Comparison of ENCODE assay signal across 20 cellular contexts in the genomic region with DNA sequence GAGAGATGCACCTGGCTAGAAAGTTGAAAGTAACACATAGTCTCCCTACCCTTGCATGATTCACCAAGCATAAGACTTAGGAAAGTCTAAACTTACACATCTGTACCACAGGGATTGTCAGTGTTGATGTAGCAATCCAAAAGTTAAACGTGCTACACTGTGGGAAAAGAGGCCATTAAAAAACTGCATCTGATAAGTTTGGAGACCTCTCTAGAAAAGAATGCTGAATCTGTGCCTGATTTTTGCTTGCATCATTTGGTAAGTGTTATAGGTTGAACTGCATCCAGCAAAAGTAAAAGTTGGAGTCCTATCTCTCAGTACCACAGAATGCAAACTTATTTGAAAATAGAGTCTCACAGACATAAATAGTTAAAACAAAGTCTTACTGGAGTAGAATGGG.
A peak's percentile ranks its signal among the peaks of the same experiment; 100 is the strongest.
DNase-seq lines count a peak whose midpoint lies in the region; ATAC-seq, FAIRE-seq and TF ChIP-seq lines count a peak whose summit lies in the region.
"Had no signal": no experiment of that assay in that cellular context is flagged by ENCODE, and none has a peak within 500 bp of the region (broad histone marks: within the 10 kb centered on the region; RNA-seq: fewer than 3 reads in every experiment).

No MANE protein-coding gene starts in this region.

- H3K4me2 ChIP-seq in fibroblast of lung (ENCODE audit: extremely low read depth, insufficient read depth, low read length) = no peak overlapping the region
- H3K4me2 ChIP-seq: KMS-11 had no signal

- intact Hi-C loops in breast epithelium (cut with DNase I; ENCODE audit: low total_unique reads) = no loop called here
- intact Hi-C loops in transverse colon (cut with DNase I; ENCODE audit: low total_unique reads) = no loop called here

- H3K27ac ChIP-seq in fibroblast of lung (ENCODE audit: insufficient read depth, low read length) = no peak overlapping the region
- H3K27ac ChIP-seq in breast epithelium = no peak overlapping the region
- H3K27ac ChIP-seq in transverse colon = no peak overlapping the region
- H3K27ac ChIP-seq in small intestine (ENCODE audit: low read depth in 1 of 2, low read length in 1 of 2) = no peak overlapping the region
- H3K27ac ChIP-seq: C4-2B, GM23248, KMS-11 had no signal

- no peak for ATAC-seq in HG03520 (IDR thresholded peaks at IDR 0.05; ENCODE audit: unreplicated experiment)
- ATAC-seq: GM12878 had no signal

- no peaks in the 10 kb centered on the region for H3K27me3 ChIP-seq in fibroblast of lung (ENCODE audit: control insufficient read depth, insufficient read depth, low read length)
- H3K27me3 ChIP-seq in breast epithelium = no peaks in the 10 kb centered on the region
- H3K27me3 ChIP-seq in transverse colon = no peaks in the 10 kb centered on the region
- H3K27me3 ChIP-seq in small intestine (ENCODE audit: control insufficient read depth in 2 of 2, insufficient read depth in 2 of 2, low read length in 2 of 2) = no peaks in the 10 kb centered on the region
- H3K27me3 ChIP-seq: BE2C had no signal

- H2AFZ ChIP-seq in fibroblast of lung (ENCODE audit: low read length) = no peak overlapping the region
- H2AFZ ChIP-seq: GM23248 had no signal

- H3K9ac ChIP-seq in fibroblast of lung (ENCODE audit: insufficient read depth, low read length) = no peak overlapping the region
- H3K9ac ChIP-seq: GM23248, KMS-11 had no signal

- no peak for TF ChIP-seq CTCF in AG04449 (IDR thresholded peaks at IDR 0.05; ENCODE audit: insufficient read depth, low read length, missing control alignments)
- no peak for TF ChIP-seq CTCF in fibroblast of lung (conservative IDR thresholded peaks at IDR 0.05 in 1 of 2, IDR thresholded peaks at IDR 0.05 in 1 of 2; ENCODE audit: low read depth in 1 of 2, low read length in 2 of 2)
- no peak for TF ChIP-seq CTCF in breast epithelium (IDR thresholded peaks at IDR 0.05)
- no peak for TF ChIP-seq CTCF in transverse colon (IDR thresholded peaks at IDR 0.05)

- no peak overlapping the region for H3K4me3 ChIP-seq in AG04449 (ENCODE audit: low read depth, low read length)
- no peak overlapping the region for H3K4me3 ChIP-seq in fibroblast of lung (replicated peaks in 1 of 4; ENCODE audit: control extremely low read depth in 1 of 4, insufficient read depth in 1 of 4, low read depth in 3 of 4, low read length in 4 of 4)
- no peak overlapping the region for H3K4me3 ChIP-seq in breast epithelium
- no peak overlapping the region for H3K4me3 ChIP-seq in transverse colon
- H3K4me3 ChIP-seq in small intestine (ENCODE audit: low read depth in 1 of 2, low read length in 2 of 2) = no peak overlapping the region
- H3K4me3 ChIP-seq: GM12878, GM23248, HAP-1 had no signal

- H3K36me3 ChIP-seq in fibroblast of lung (ENCODE audit: control insufficient read depth, insufficient read depth, low read length) (no peaks in the 10 kb centered on the region), breast epithelium (no peaks in the 10 kb centered on the region), transverse colon (no peaks in the 10 kb centered on the region), small intestine (ENCODE audit: control insufficient read depth in 2 of 2, insufficient read depth in 2 of 2, low read length in 2 of 2) (no peaks in the 10 kb centered on the region)
- H3K36me3 ChIP-seq: BE2C, HAP-1 had no signal

- POLR2A ChIA-PET in AG04449 (lab: Yijun Ruan, JAX) = no interaction called here

- TF ChIP-seq EP300 in transverse colon (IDR thresholded peaks at IDR 0.05; ENCODE audit: low read depth) = no peak

- no peaks in the 10 kb centered on the region for H3K79me2 ChIP-seq in fibroblast of lung (ENCODE audit: control insufficient read depth, insufficient read depth, low read length)

- no peaks in the 10 kb centered on the region for H3K4me1 ChIP-seq in fibroblast of lung (ENCODE audit: control insufficient read depth, extremely low read depth, insufficient read depth, low read length)
- H3K4me1 ChIP-seq in breast epithelium = no peaks in the 10 kb centered on the region
- H3K4me1 ChIP-seq in transverse colon = no peaks in the 10 kb centered on the region
- H3K4me1 ChIP-seq in small intestine (ENCODE audit: control insufficient read depth in 2 of 2, insufficient read depth in 1 of 2, low read depth in 1 of 2, low read length in 1 of 2) = no peaks in the 10 kb centered on the region
- H3K4me1 ChIP-seq: Caco-2 had no signal

- WGBS in transverse colon (ENCODE audit: low coverage in 1 of 2), 2 donors = 40 to 60% methylated on average over 1 of the region's 1 CpG
- WGBS in small intestine, 3 donors = 37 to 55% (median 40%) methylated on average over 1 of the region's 1 CpG

- FAIRE-seq in small intestine (lab: Jason Lieb, UNC) = no peak
- FAIRE-seq: D721Med, GM12878, GM19239 had no signal

- DNase-seq in AG04449 (ENCODE audit: low read depth, low spot score) (peak; percentile 62), EH (ENCODE audit: low read depth) (peak; percentile 77), NCI-H226 (peak; percentile 47), fibroblast of lung (ENCODE audit: low read depth in 2 of 2) (peak; percentile 27 to 31), breast epithelium (ENCODE audit: low spot score in 2 of 2) (no peak), transverse colon (no peak), small intestine (no peak)
- DNase-seq: 8988T; BE2C; Caco-2; CD4-positive, alpha-beta T cell; GDM1; GM23248 had no signal

- no peaks in the 10 kb centered on the region for H4K20me1 ChIP-seq in fibroblast of lung (ENCODE audit: control insufficient read depth, extremely low read depth, insufficient read depth, low read length)

- H3K9me3 ChIP-seq in fibroblast of lung (ENCODE audit: control insufficient read depth, insufficient read depth, low read depth, low read length) = no peaks in the 10 kb centered on the region
- H3K9me3 ChIP-seq in breast epithelium = no peaks in the 10 kb centered on the region
- H3K9me3 ChIP-seq in transverse colon = no peaks in the 10 kb centered on the region
- no peaks in the 10 kb centered on the region for H3K9me3 ChIP-seq in small intestine (ENCODE audit: control insufficient read depth, low read depth)
- H3K9me3 ChIP-seq: BE2C, Caco-2, HAP-1 had no signal

- in situ Hi-C loops in transverse colon (cut with MboI; ENCODE audit: low pct_ligation_motif_present in 1 of 4, low pct_unique_long_range_greater_than_20kb in 1 of 4, low sequenced_read_pairs in 3 of 4) = no loop called here

- CTCF ChIA-PET in AG04449 (lab: Yijun Ruan, JAX) = no interaction called here

- TF ChIP-seq POLR2A in breast epithelium (IDR thresholded peaks at IDR 0.05) (no peak), transverse colon (IDR thresholded peaks at IDR 0.05) (no peak)

Comparison
In these comparisons a context has a peak if more than half of its experiments do, and no peak if none do; other contexts are left out.
1. DNase-seq: peak in AG04449 (single experiment), EH (single experiment), NCI-H226 (single experiment) and fibroblast of lung (2 of 2); none in breast epithelium (0 of 2), transverse colon (single experiment) and small intestine (single experiment).